ENCODE assay signal across 6 cellular contexts in the genomic region with DNA sequence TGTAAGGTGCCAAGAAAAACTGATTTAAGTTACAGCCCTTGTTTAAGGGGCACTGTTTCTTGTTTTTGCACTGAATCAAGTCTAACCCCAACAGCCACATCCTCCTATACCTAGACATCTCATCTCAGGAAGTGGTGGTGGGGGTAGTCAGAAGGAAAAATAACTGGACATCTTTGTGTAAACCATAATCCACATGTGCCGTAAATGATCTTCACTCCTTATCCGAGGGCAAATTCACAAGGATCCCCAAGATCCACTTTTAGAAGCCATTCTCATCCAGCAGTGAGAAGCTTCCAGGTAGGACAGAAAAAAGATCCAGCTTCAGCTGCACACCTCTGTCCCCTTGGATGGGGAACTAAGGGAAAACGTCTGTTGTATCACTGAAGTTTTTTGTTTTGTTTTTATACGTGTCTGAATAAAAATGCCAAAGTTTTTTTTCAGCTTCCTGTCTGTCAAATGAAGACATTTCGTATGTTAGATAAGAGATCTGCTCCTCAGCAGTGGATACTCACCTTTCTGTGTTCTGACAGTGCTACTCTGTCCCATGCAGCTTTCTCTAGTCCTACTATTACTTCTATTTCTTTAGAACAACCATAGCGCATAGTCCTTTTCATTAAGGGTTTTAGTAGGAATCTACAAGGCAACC. TPM values are rescaled to one million over a fixed set of nuclear protein-coding genes. Genes with fewer than 3 reads are reported as not detected.
DNase-seq lines count a peak whose midpoint lies in the region; ATAC-seq, FAIRE-seq and TF ChIP-seq lines count a peak whose summit lies in the region.

No MANE protein-coding gene starts in this region.

- peaks cover 6% of the 10 kb centered on the region for H4K20me1 ChIP-seq in keratinocyte (ENCODE audit: control insufficient read depth, extremely low read depth, insufficient read depth, low read length)

- CTCF ChIA-PET in AG04450 (lab: Charles Lee), result interaction anchor here (1.0 to 2.2 kb wide), 6 partner anchors 16 to 365 kb away, joined by 4 to 12 read pairs (median 6); a partner anchor contains a TSS

- dilution Hi-C loops in keratinocyte (cut with MboI; ENCODE audit: extremely low pct_ligation_motif_present, low sequenced_read_pairs), result no loop called here

- ATAC-seq in RWPE2 (ENCODE audit: low read depth) (no peak), GM18502 (IDR thresholded peaks at IDR 0.05; ENCODE audit: poor library complexity, unreplicated experiment) (no peak), HG02642 (IDR thresholded peaks at IDR 0.05; ENCODE audit: poor library complexity, unreplicated experiment) (no peak)

- POLR2A ChIA-PET in AG04450 (lab: Yijun Ruan, JAX), result interaction anchor here (3.3 kb wide), 1 partner anchor 14 kb away, joined by 42 read pairs; a partner anchor contains a TSS

- H3K9me3 ChIP-seq in AG04450 (ENCODE audit: control insufficient read depth, insufficient read depth, low read length) (peaks cover 6% of the 10 kb centered on the region; the same call in 1 of the 2 replicates), RWPE2 (ENCODE audit: severe bottlenecking) (no peaks in the 10 kb centered on the region), keratinocyte (ENCODE audit: control insufficient read depth, low read depth, low read length) (no peaks in the 10 kb centered on the region)

- peaks cover 36% of the 10 kb centered on the region for H3K79me2 ChIP-seq in keratinocyte (ENCODE audit: control insufficient read depth, insufficient read depth, low read length)

- TF ChIP-seq CTCF in AG04450 (IDR thresholded peaks at IDR 0.05; ENCODE audit: low read depth, low read length) (no peak), RWPE2 (IDR thresholded peaks at IDR 0.05; ENCODE audit: poor library complexity, severe bottlenecking) (no peak), keratinocyte (optimal IDR thresholded peaks at IDR 0.05 in 1 of 3, IDR thresholded peaks at IDR 0.05 in 1 of 3, conservative IDR thresholded peaks at IDR 0.05 in 1 of 3; ENCODE audit: extremely low read depth in 1 of 3, insufficient read depth in 2 of 3, low read length in 3 of 3) (no peak)

- H3K9ac ChIP-seq in keratinocyte (ENCODE audit: control insufficient read depth, extremely low read depth, insufficient read depth, low read length), result peak overlapping the region; percentile 95

- peaks cover 8% of the 10 kb centered on the region for H3K4me1 ChIP-seq in RWPE2 (ENCODE audit: insufficient read depth, poor library complexity, severe bottlenecking)
- peaks cover 21% of the 10 kb centered on the region for H3K4me1 ChIP-seq in keratinocyte (ENCODE audit: control insufficient read depth, extremely low read depth, insufficient read depth, low read length)

- H3K27ac ChIP-seq in AG04450 (ENCODE audit: low read depth, low read length), result no peak overlapping the region
- peak overlapping the region; percentile 69 for H3K27ac ChIP-seq in RWPE2 (ENCODE audit: poor library complexity, severe bottlenecking)
- H3K27ac ChIP-seq in keratinocyte (ENCODE audit: control insufficient read depth, insufficient read depth, low read length), result no peak overlapping the region

- H3K27me3 ChIP-seq in AG04450 (ENCODE audit: control insufficient read depth, insufficient read depth, low read length), result peaks cover 4% of the 10 kb centered on the region
- no peaks in the 10 kb centered on the region for H3K27me3 ChIP-seq in RWPE2 (ENCODE audit: insufficient read depth, poor library complexity, severe bottlenecking)
- no peaks in the 10 kb centered on the region for H3K27me3 ChIP-seq in keratinocyte (ENCODE audit: control insufficient read depth, extremely low read depth, insufficient read depth, low read length)

- DNase-seq in AG04450 (ENCODE audit: low read depth, low spot score), result no peak
- DNase-seq in RWPE2 (ENCODE audit: low spot score), result no peak
- no peak for DNase-seq in keratinocyte (ENCODE audit: low read depth, low spot score)
- DNase-seq in GM19238 (ENCODE audit: insufficient read length, low spot score), result no peak

- peak overlapping the region; percentile 87 for H3K4me2 ChIP-seq in keratinocyte (ENCODE audit: control insufficient read depth, extremely low read depth, insufficient read depth, low read depth, low read length)

- H3K36me3 ChIP-seq in RWPE2 (ENCODE audit: low read depth) (peaks cover 36% of the 10 kb centered on the region), keratinocyte (ENCODE audit: control insufficient read depth in 2 of 2, extremely low read depth in 1 of 2, insufficient read depth in 2 of 2, low read length in 2 of 2) (peaks cover 17 to 21% of the 10 kb centered on the region in 2 experiments)

- peak overlapping the region; percentile 92 for H3K4me3 ChIP-seq in AG04450 (ENCODE audit: low read depth, low read length)
- peak overlapping the region; percentile 77 for H3K4me3 ChIP-seq in RWPE2 (ENCODE audit: severe bottlenecking)
- peak overlapping the region; percentile 79 to 95 (median 93) for H3K4me3 ChIP-seq in keratinocyte (ENCODE audit: control insufficient read depth in 2 of 3, extremely low read depth in 1 of 3, insufficient read depth in 2 of 3, low read depth in 1 of 3, low read length in 3 of 3)

- no peaks in the 10 kb centered on the region for H3K9me1 ChIP-seq in keratinocyte (ENCODE audit: control insufficient read depth, extremely low read depth, insufficient read depth, low read length)

- FAIRE-seq in keratinocyte (lab: Jason Lieb, UNC), result no peak

- peak overlapping the region; percentile 63 for H2AFZ ChIP-seq in keratinocyte (ENCODE audit: control insufficient read depth, low read length)

RNA-seq across cellular contexts. Expression of a gene that starts 1.2 kb away (rescaled TPM):
- polyA plus RNA-seq in AG04450 (2011; rRNA removed) (169 and 223 TPM in 2 replicates), keratinocyte (247 to 505 TPM (median 480 TPM) in 3 replicates)
- 69.1 and 79.9 TPM in 2 replicates for polyA minus RNA-seq in AG04450 (2011; rRNA and poly(A)+ RNA removed)
- polyA plus RNA-seq in keratinocyte (2011; ENCODE audit: low read depth), result 147 TPM
- polyA plus RNA-seq in keratinocyte (2011; cell fraction: cytosol; rRNA removed), result 318 and 422 TPM in 2 replicates
- 225 and 331 TPM in 2 replicates for polyA plus RNA-seq in keratinocyte (2011; cell fraction: nucleus; rRNA removed)
- 153 and 296 TPM in 2 replicates for polyA plus RNA-seq in keratinocyte (2012; ENCODE audit: low replicate concordance)
- 43.9 to 207 TPM (median 82.7 TPM) in 3 replicates for polyA minus RNA-seq in keratinocyte
- polyA minus RNA-seq in keratinocyte (2011; cell fraction: cytosol; rRNA and poly(A)+ RNA removed), result 155 TPM
- 48.2 and 81.0 TPM in 2 replicates for polyA minus RNA-seq in keratinocyte (2011; cell fraction: nucleus; rRNA and poly(A)+ RNA removed)

RNA-seq across cellular contexts. Expression of a gene that starts 13.2 kb away (rescaled TPM):
- 7,461 and 7,686 TPM in 2 replicates for polyA plus RNA-seq in AG04450 (2011; rRNA removed)
- 1,161 and 1,303 TPM in 2 replicates for polyA minus RNA-seq in AG04450 (2011; rRNA and poly(A)+ RNA removed)
- 7,566 to 10,481 TPM (median 10,062 TPM) in 3 replicates for polyA plus RNA-seq in keratinocyte
- polyA plus RNA-seq in keratinocyte (2011; ENCODE audit: low read depth), result 3,262 TPM
- polyA plus RNA-seq in keratinocyte (2011; cell fraction: cytosol; rRNA removed), result 13,641 and 15,426 TPM in 2 replicates
- polyA plus RNA-seq in keratinocyte (2011; cell fraction: nucleus; rRNA removed), result 4,005 and 4,039 TPM in 2 replicates
- polyA plus RNA-seq in keratinocyte (2012; ENCODE audit: low replicate concordance), result 7,260 and 8,127 TPM in 2 replicates
- 1,408 to 2,195 TPM (median 1,503 TPM) in 3 replicates for polyA minus RNA-seq in keratinocyte
- 1,298 TPM for polyA minus RNA-seq in keratinocyte (2011; cell fraction: cytosol; rRNA and poly(A)+ RNA removed)
- polyA minus RNA-seq in keratinocyte (2011; cell fraction: nucleus; rRNA and poly(A)+ RNA removed), result 272 and 374 TPM in 2 replicates

RNA-seq across cellular contexts. Expression of a gene that starts 14.9 kb away (rescaled TPM):
- 1.5 and 1.9 TPM in 2 replicates for polyA plus RNA-seq in AG04450 (2011; rRNA removed)
- polyA minus RNA-seq in AG04450 (2011; rRNA and poly(A)+ RNA removed), result 6.9 and 8.0 TPM in 2 replicates
- polyA plus RNA-seq in keratinocyte, result 0.81 to 1.0 TPM (median 0.85 TPM) in 3 replicates
- polyA plus RNA-seq in keratinocyte (2011; ENCODE audit: low read depth), result 0.89 TPM
- polyA plus RNA-seq in keratinocyte (2011; cell fraction: cytosol; rRNA removed), result 0.43 and 0.44 TPM in 2 replicates
- 1.1 and 1.2 TPM in 2 replicates for polyA plus RNA-seq in keratinocyte (2011; cell fraction: nucleus; rRNA removed)
- polyA plus RNA-seq in keratinocyte (2012; ENCODE audit: low replicate concordance), result 1.0 and 1.2 TPM in 2 replicates
- 0.96 to 3.8 TPM (median 3.7 TPM) in 3 replicates for polyA minus RNA-seq in keratinocyte
- 0.58 TPM for polyA minus RNA-seq in keratinocyte (2011; cell fraction: cytosol; rRNA and poly(A)+ RNA removed)
- 0.95 and 1.2 TPM in 2 replicates for polyA minus RNA-seq in keratinocyte (2011; cell fraction: nucleus; rRNA and poly(A)+ RNA removed)

RNA-seq across cellular contexts. Expression of a gene that starts 23.2 kb away (rescaled TPM):
- polyA plus RNA-seq in AG04450 (2011; rRNA removed), result 1.7 and 2.1 TPM in 2 replicates
- polyA minus RNA-seq in AG04450 (2011; rRNA and poly(A)+ RNA removed), result 1.7 and 2.7 TPM in 2 replicates
- 13.6 to 19.8 TPM (median 16.4 TPM) in 3 replicates for polyA plus RNA-seq in keratinocyte
- polyA plus RNA-seq in keratinocyte (2011; ENCODE audit: low read depth), result 90.3 TPM
- 6.1 and 8.6 TPM in 2 replicates for polyA plus RNA-seq in keratinocyte (2011; cell fraction: cytosol; rRNA removed)
- 41.3 and 45.7 TPM in 2 replicates for polyA plus RNA-seq in keratinocyte (2011; cell fraction: nucleus; rRNA removed)
- 9.1 and 57.6 TPM in 2 replicates for polyA plus RNA-seq in keratinocyte (2012; ENCODE audit: low replicate concordance)
- polyA minus RNA-seq in keratinocyte, result 38.3 to 51.4 TPM (median 46.2 TPM) in 3 replicates
- 10.6 TPM for polyA minus RNA-seq in keratinocyte (2011; cell fraction: cytosol; rRNA and poly(A)+ RNA removed)
- 33.0 and 47.2 TPM in 2 replicates for polyA minus RNA-seq in keratinocyte (2011; cell fraction: nucleus; rRNA and poly(A)+ RNA removed)

RNA-seq across cellular contexts. Expression of a gene that starts 24.9 kb away (rescaled TPM):
- 127 and 140 TPM in 2 replicates for polyA plus RNA-seq in AG04450 (2011; rRNA removed)
- polyA minus RNA-seq in AG04450 (2011; rRNA and poly(A)+ RNA removed), result 246 and 296 TPM in 2 replicates
- 140 to 205 TPM (median 141 TPM) in 3 replicates for polyA plus RNA-seq in keratinocyte
- polyA plus RNA-seq in keratinocyte (2011; ENCODE audit: low read depth), result 14.0 TPM
- polyA plus RNA-seq in keratinocyte (2011; cell fraction: cytosol; rRNA removed), result 64.9 and 65.2 TPM in 2 replicates
- 375 and 378 TPM in 2 replicates for polyA plus RNA-seq in keratinocyte (2011; cell fraction: nucleus; rRNA removed)
- polyA plus RNA-seq in keratinocyte (2012; ENCODE audit: low replicate concordance), result 47.7 and 113 TPM in 2 replicates
- polyA minus RNA-seq in keratinocyte, result 263 to 371 TPM (median 328 TPM) in 3 replicates
- polyA minus RNA-seq in keratinocyte (2011; cell fraction: cytosol; rRNA and poly(A)+ RNA removed), result 167 TPM
- polyA minus RNA-seq in keratinocyte (2011; cell fraction: nucleus; rRNA and poly(A)+ RNA removed), result 386 and 463 TPM in 2 replicates
